Comparison of ENCODE assay signal across 24 cellular contexts in the genomic region with DNA sequence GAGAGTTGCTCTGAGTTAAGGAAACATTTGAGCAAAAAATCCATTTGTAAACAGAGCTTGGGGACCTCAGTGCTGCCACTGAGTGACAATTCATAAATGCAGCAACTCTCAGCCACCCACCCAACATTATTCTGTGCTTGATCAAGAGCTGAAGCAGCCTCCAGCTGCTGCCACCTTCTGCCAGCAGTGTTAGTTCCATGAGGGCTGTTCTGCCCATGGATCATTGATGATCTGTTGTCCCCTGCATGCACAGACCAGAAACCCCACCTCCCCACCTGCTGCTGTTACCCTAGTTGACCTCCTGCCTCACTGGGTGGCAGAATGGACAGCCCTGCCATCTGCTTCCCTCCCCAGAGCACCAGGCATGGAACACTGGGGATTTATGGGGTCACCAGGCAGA.
DNase-seq lines count a peak whose midpoint lies in the region; ATAC-seq and TF ChIP-seq lines count a peak whose summit lies in the region.
"Had no signal": no experiment of that assay in that cellular context is flagged by ENCODE, and none has a peak within 500 bp of the region (broad histone marks: within the 10 kb centered on the region; RNA-seq: fewer than 3 reads in every experiment).

No MANE protein-coding gene starts in this region.

- H3K9me3 ChIP-seq in body of pancreas = no peaks in the 10 kb centered on the region
- H3K9me3 ChIP-seq in esophagus muscularis mucosa = no peaks in the 10 kb centered on the region
- H3K9me3 ChIP-seq: ascending aorta, HAP-1, heart left ventricle, lower lobe of right lung had no signal

- no peak for TF ChIP-seq CTCF in body of pancreas (IDR thresholded peaks at IDR 0.05)
- TF ChIP-seq CTCF in esophagus muscularis mucosa (IDR thresholded peaks at IDR 0.05) = no peak

- H3K36me3 ChIP-seq in body of pancreas (replicated peaks in 1 of 2; ENCODE audit: insufficient read depth in 1 of 2, low read depth in 2 of 2) (no peaks in the 10 kb centered on the region), esophagus muscularis mucosa (no peaks in the 10 kb centered on the region)
- H3K36me3 ChIP-seq: ascending aorta, HAP-1, heart left ventricle, lower lobe of right lung had no signal

- peaks cover 49% of the 10 kb centered on the region for H3K4me1 ChIP-seq in body of pancreas
- H3K4me1 ChIP-seq in esophagus muscularis mucosa = peaks cover 0 to 28% (median 16%) of the 10 kb centered on the region in 4 donors
- H3K4me1 ChIP-seq: ascending aorta, HAP-1, heart left ventricle, lower lobe of right lung had no signal

- no peak for TF ChIP-seq POLR2A in body of pancreas (IDR thresholded peaks at IDR 0.05)
- TF ChIP-seq POLR2A in esophagus muscularis mucosa (IDR thresholded peaks at IDR 0.05; ENCODE audit: low read depth) = no peak

- intact Hi-C loops in body of pancreas (cut with DNase I) (no loop called here), esophagus muscularis mucosa (cut with DNase I) (no loop called here)

- H3K27ac ChIP-seq in body of pancreas = peak overlapping the region in 3 of 4 donors; percentile 60 to 81 (median 71)
- no peak overlapping the region for H3K27ac ChIP-seq in esophagus muscularis mucosa (replicated peaks in 1 of 4)
- H3K27ac ChIP-seq: ascending aorta, heart left ventricle, KMS-11, lower lobe of right lung, RWPE1 had no signal

- H3K27me3 ChIP-seq in body of pancreas (no peaks in the 10 kb centered on the region), esophagus muscularis mucosa (no peaks in the 10 kb centered on the region)
- H3K27me3 ChIP-seq: ascending aorta, heart left ventricle had no signal

- no peak for TF ChIP-seq EP300 in esophagus muscularis mucosa (IDR thresholded peaks at IDR 0.05)

- no peak overlapping the region for H3K4me3 ChIP-seq in body of pancreas
- H3K4me3 ChIP-seq in esophagus muscularis mucosa = no peak overlapping the region
- H3K4me3 ChIP-seq: ascending aorta, HAP-1, heart left ventricle, lower lobe of right lung had no signal

- DNase-seq in NCI-H748 (lab: John Stamatoyannopoulos, UW; ENCODE audit: unreplicated experiment) (peak; percentile 58), NCI-H748 treated with DMSO at 0.1 percent for 48 hours (lab: John Stamatoyannopoulos, UW) (no peak), NCI-H2171 (lab: John Stamatoyannopoulos, UW) (peak; percentile 74), body of pancreas (peak; percentile 19 to 56 (median 39)), esophagus muscularis mucosa (ENCODE audit: extremely low spot score) (no peak), SIG-M5 treated with dmso at 0.1 percent for 504 hours (lab: John Stamatoyannopoulos, UW; ENCODE audit: unreplicated experiment) (no peak)
- no peak for DNase-seq in stimulated activated CD4-positive, alpha-beta T cell treated with anti-CD3 and anti-CD28 coated beads, Interleukin-2, amount 100 ng/mL, for 48 hours
- DNase-seq in activated CD8-positive, alpha-beta memory T cell treated with anti-CD3 and anti-CD28 coated beads, Interleukin-2, amount 50 U/mL, for 48 hours = no peak
- DNase-seq: activated CD4-positive, alpha-beta T cell treated with anti-CD3 and anti-CD28 coated beads, Interleukin-2, amount 50 U/mL, for 4 hours; activated naive CD4-positive, alpha-beta T cell treated with anti-CD3 and anti-CD28 coated beads, Interleukin-2, amount 50 U/mL, for 16 hours; activated T-cell treated with anti-CD3 and anti-CD28 coated beads, Interleukin-2, amount 50 U/mL, for 1 hour; CD4-positive, alpha-beta memory T cell; endodermal cell; heart left ventricle; lower lobe of right lung; NCI-H1436; stimulated activated naive CD8-positive, alpha-beta T cell treated with anti-CD3 and anti-CD28 coated beads, Interleukin-15, amount 100 ng/mL, for 72 hours; T-cell; trophoblast cell had no signal

- peak; percentile 18 for ATAC-seq in body of pancreas
- ATAC-seq: heart left ventricle; lower lobe of right lung; sciatic nerve; stimulated activated naive CD8-positive, alpha-beta T cell treated with anti-CD3 and anti-CD28 coated beads, Interleukin-15, amount 100 ng/mL, for 72 hours; T-cell had no signal

Comparison
In these comparisons a context has a peak if more than half of its experiments do, and no peak if none do; other contexts are left out.
1. DNase-seq: peak in NCI-H748 (single experiment), NCI-H2171 (single experiment) and body of pancreas (4 of 4); none in NCI-H748 treated with DMSO at 0.1 percent for 48 hours (single experiment), esophagus muscularis mucosa (single experiment), stimulated activated CD4-positive, alpha-beta T cell treated with anti-CD3 and anti-CD28 coated beads, Interleukin-2, amount 100 ng/mL, for 48 hours (0 of 2), SIG-M5 treated with dmso at 0.1 percent for 504 hours (single experiment) and activated CD8-positive, alpha-beta memory T cell treated with anti-CD3 and anti-CD28 coated beads, Interleukin-2, amount 50 U/mL, for 48 hours (single experiment).
2. H3K27ac ChIP-seq: peak in body of pancreas (3 of 4); none in esophagus muscularis mucosa (0 of 4).